Comparison of ENCODE assay signal across 11 cellular contexts in genomic region chr1:177687544-177687943, GRCh38.
"Had no signal": no experiment of that assay in that cellular context is flagged by ENCODE, and none has a peak within 500 bp of the region (broad histone marks: within the 10 kb centered on the region; RNA-seq: fewer than 3 reads in every experiment).

No MANE protein-coding gene starts in this region.

- H3K36me3 ChIP-seq: HAP-1 had no signal

- H3K9ac ChIP-seq: GM23248 had no signal

- H3K9me3 ChIP-seq: HAP-1 had no signal

- H3K4me3 ChIP-seq: GM23248, GM23338, HAP-1 had no signal

- FAIRE-seq: H1, H54 had no signal

- H3K4me2 ChIP-seq: GM23338 had no signal

- H2AFZ ChIP-seq: GM23248, GM23338 had no signal

- DNase-seq: GM23248, GOT3, H7, H9, HCEC 1CT, HFFc6 had no signal

- H3K4me1 ChIP-seq: HAP-1 had no signal

- H3K27ac ChIP-seq: GM23248 had no signal

- ATAC-seq: GM23338, HCT116 had no signal
